Comparison of ENCODE assay signal across 2 cellular contexts in genomic region chr20:63589261-63590217, GRCh38.
TF ChIP-seq lines count a peak whose summit lies in the region.

No MANE protein-coding gene starts in this region.

TF ChIP-seq in IMR-90, 13 proteins besides CTCF, POLR2A, EP300 and RAD21:
- TF ChIP-seq USF2 (IDR thresholded peaks at IDR 0.05; ENCODE audit: low read depth, low read length) (no peak), ELK1 (IDR thresholded peaks at IDR 0.05; ENCODE audit: borderline replicate concordance, low read depth, low read length) (no peak), MXI1 (IDR thresholded peaks at IDR 0.05; ENCODE audit: borderline replicate concordance, low read depth, low read length) (no peak), NFE2L2 (IDR thresholded peaks at IDR 0.05; ENCODE audit: low read depth, low read length) (no peak), RCOR1 (IDR thresholded peaks at IDR 0.05; ENCODE audit: insufficient replicate concordance, low read length) (no peak), MAFK (IDR thresholded peaks at IDR 0.05; ENCODE audit: low read depth, low read length) (no peak), MAZ (IDR thresholded peaks at IDR 0.05; ENCODE audit: borderline replicate concordance, low read depth, low read length) (no peak), SMC3 (IDR thresholded peaks at IDR 0.05; ENCODE audit: low read depth, low read length) (no peak), CEBPB (IDR thresholded peaks at IDR 0.05; ENCODE audit: low read depth, low read length) (no peak), FOS (IDR thresholded peaks at IDR 0.05; ENCODE audit: low read depth, low read length) (no peak), RFX5 (IDR thresholded peaks at IDR 0.05; ENCODE audit: low read depth, low read length) (no peak), CHD1 (IDR thresholded peaks at IDR 0.05; ENCODE audit: low read depth, low read length) (no peak), BHLHE40 (IDR thresholded peaks at IDR 0.05; ENCODE audit: low read depth, low read length) (no peak)

TF ChIP-seq in HepG2, 621 proteins besides CTCF, POLR2A, EP300 and RAD21:
- TF ChIP-seq ZBTB38 (CRISPR knock-in tag; IDR thresholded peaks at IDR 0.05), result no peak
- TF ChIP-seq RFXAP (CRISPR knock-in tag; IDR thresholded peaks at IDR 0.05; ENCODE audit: borderline replicate concordance), result no peak
- TF ChIP-seq ZNF572 (CRISPR knock-in tag; IDR thresholded peaks at IDR 0.05), result no peak
- TF ChIP-seq ELF1 (CRISPR knock-in tag; IDR thresholded peaks at IDR 0.05), result no peak
- TF ChIP-seq AGO2 (optimal IDR thresholded peaks at IDR 0.05; ENCODE audit: low read depth, low read length), result peak; percentile 29
- TF ChIP-seq SP1 (IDR thresholded peaks at IDR 0.05), result no peak
- TF ChIP-seq SP1 (CRISPR knock-in tag; IDR thresholded peaks at IDR 0.05), result no peak
